15 cellular contexts compared by ENCODE assay signal in genomic region chr7:117424090-117424829, GRCh38. TPM values are rescaled to one million over a fixed set of nuclear protein-coding genes. Genes with fewer than 3 reads are reported as not detected.
DNase-seq lines count a peak whose midpoint lies in the region; ATAC-seq lines count a peak whose summit lies in the region.
"Had no signal": no experiment of that assay in that cellular context is flagged by ENCODE, and none has a peak within 500 bp of the region (broad histone marks: within the 10 kb centered on the region; RNA-seq: fewer than 3 reads in every experiment).

No MANE protein-coding gene starts in this region.

- DNase-seq in A172 (ENCODE audit: low spot score): no peak
- DNase-seq in NCI-H2029 treated with DMSO at 0.1 percent for 48 hours (lab: John Stamatoyannopoulos, UW): no peak
- DNase-seq in activated gamma-delta T cell (lab: John Stamatoyannopoulos, UW): no peak
- no peak for DNase-seq in stimulated activated CD4-positive, alpha-beta T cell treated with anti-CD3 and anti-CD28 coated beads, Interleukin-2, amount 100 ng/mL, for 24 hours
- DNase-seq: activated B cell treated with CpG ODN at 0.5 μM for 24 hours; AML-193; amygdala; dermis blood vessel endothelial cell; NCI-H1417; NK-92 treated with Interleukin-12 subunit alpha and Interleukin-12 subunit beta, amount 100 ng/mL, for 24 hours had no signal

- ATAC-seq in GM18508 (IDR thresholded peaks at IDR 0.05; ENCODE audit: insufficient read depth, unreplicated experiment) (peak; percentile 94), GM19467 (IDR thresholded peaks at IDR 0.05; ENCODE audit: unreplicated experiment) (peak; percentile 67), HG02852 (IDR thresholded peaks at IDR 0.05; ENCODE audit: unreplicated experiment) (peak; percentile 87), HG03457 (IDR thresholded peaks at IDR 0.05; ENCODE audit: unreplicated experiment) (peak; percentile 88)

RNA-seq across cellular contexts. Expression of gene ASZ1, which starts 3.0 kb away (rescaled TPM):
- not detected in 2 replicates for total RNA-seq in A172 (2014; rRNA removed; shearing (Covaris generic))
- total RNA-seq: activated B cell treated with CpG ODN at 0.5 μM for 24 hours, Daoy, dermis blood vessel endothelial cell had no signal

RNA-seq across cellular contexts. Expression of gene CFTR, which starts 55.6 kb away (rescaled TPM):
- total RNA-seq in A172 (2014; rRNA removed; shearing (Covaris generic)): 0.02 TPM in 1 of 2 replicates, not detected in the other
- total RNA-seq: activated B cell treated with CpG ODN at 0.5 μM for 24 hours, dermis blood vessel endothelial cell had no signal
